28 cellular contexts compared by ENCODE assay signal in the genomic region with DNA sequence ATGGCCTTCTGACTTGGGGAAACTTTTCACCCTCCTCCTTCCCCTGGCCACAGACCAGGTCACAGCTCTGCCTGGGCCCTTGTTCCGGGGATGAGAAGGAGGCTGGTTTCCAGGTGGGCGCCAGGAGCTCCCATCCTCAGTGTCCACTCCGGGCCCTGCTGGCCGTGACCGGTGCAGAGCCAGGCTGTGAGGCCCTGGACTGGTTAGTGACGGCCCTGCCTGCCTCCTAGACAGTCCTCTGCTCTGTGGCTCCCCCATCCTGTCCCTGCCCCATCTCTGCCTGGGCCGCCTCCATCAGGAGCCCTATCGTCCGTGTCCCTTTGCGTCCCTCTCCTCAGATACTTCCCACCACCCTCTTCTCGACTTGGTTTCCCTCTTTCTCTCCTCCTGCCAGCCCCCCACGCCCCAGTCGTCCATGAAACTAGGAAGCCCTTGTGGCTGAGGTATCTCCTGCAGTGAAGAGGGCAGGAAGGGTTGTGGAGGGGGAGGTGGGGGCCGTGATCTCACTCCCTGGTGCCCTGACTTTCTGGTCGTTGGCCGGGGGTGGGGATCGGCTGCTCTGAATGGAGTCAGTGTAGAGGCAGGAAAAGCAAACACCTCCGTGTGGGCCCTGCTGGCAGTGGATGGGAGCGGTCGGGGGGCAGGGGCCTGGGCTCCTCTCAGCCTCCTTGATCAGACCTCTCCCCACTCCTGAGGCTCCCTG. TPM values are rescaled to one million over a fixed set of nuclear protein-coding genes. Genes with fewer than 3 reads are reported as not detected.
DNase-seq lines count a peak whose midpoint lies in the region; ATAC-seq and TF ChIP-seq lines count a peak whose summit lies in the region.
"Had no signal": no experiment of that assay in that cellular context is flagged by ENCODE, and none has a peak within 500 bp of the region (broad histone marks: within the 10 kb centered on the region; RNA-seq: fewer than 3 reads in every experiment).

No MANE protein-coding gene starts in this region.

- CTCF ChIA-PET in IMR-90 (lab: Yijun Ruan, JAX): no interaction called here
- CTCF ChIA-PET in CD8-positive, alpha-beta T cell (lab: Charles Lee): no interaction called here

- H3K79me1 ChIP-seq in IMR-90 (ENCODE audit: low read depth in 1 of 2, low read length in 2 of 2): no peaks in the 10 kb centered on the region

- H3K9ac ChIP-seq in IMR-90 (ENCODE audit: low read depth, low read length): no peak overlapping the region

- H3K27me3 ChIP-seq in IMR-90 (ENCODE audit: control insufficient read depth, insufficient read depth, low read length): peaks cover 2% of the 10 kb centered on the region; the same call in 1 of the 2 replicates
- no peaks in the 10 kb centered on the region for H3K27me3 ChIP-seq in CD8-positive, alpha-beta T cell (ENCODE audit: insufficient read depth, low read length)
- H3K27me3 ChIP-seq: BE2C had no signal

- in situ Hi-C loops in IMR-90 (cut with MboI; ENCODE audit: low sequenced_read_pairs): no loop called here

- no peak overlapping the region for H4K5ac ChIP-seq in IMR-90 (ENCODE audit: low read depth, low read length)

- H3K14ac ChIP-seq in IMR-90 (replicated peaks; ENCODE audit: low read depth, low read length): no peak overlapping the region

- TF ChIP-seq CTCF in IMR-90 (conservative IDR thresholded peaks at IDR 0.05; ENCODE audit: low read depth, low read length): no peak
- TF ChIP-seq CTCF in CD8-positive, alpha-beta T cell (IDR thresholded peaks at IDR 0.05): no peak

- H4K91ac ChIP-seq in IMR-90 (ENCODE audit: insufficient read depth, low read depth, low read length): no peak overlapping the region

- peaks cover 27% of the 10 kb centered on the region for H3K27me3 Mint-ChIP-seq in CD8-positive, alpha-beta T cell (ENCODE audit: low read depth)

- no peaks in the 10 kb centered on the region for H3K9me3 Mint-ChIP-seq in CD8-positive, alpha-beta T cell
- H3K9me3 Mint-ChIP-seq: activated naive CD4-positive, alpha-beta T cell treated with anti-CD3 and anti-CD28 coated beads for 36 hours; immature natural killer cell; naive thymus-derived CD8-positive, alpha-beta T cell had no signal

- H3K4me3 Mint-ChIP-seq in CD8-positive, alpha-beta T cell: no peak overlapping the region
- H3K4me3 Mint-ChIP-seq: activated naive CD4-positive, alpha-beta T cell treated with anti-CD3 and anti-CD28 coated beads for 36 hours; immature natural killer cell; naive thymus-derived CD8-positive, alpha-beta T cell; T-helper 17 cell had no signal

- H3K27ac ChIP-seq in IMR-90 (ENCODE audit: insufficient read depth, low read length): no peak overlapping the region
- H3K27ac ChIP-seq in substantia nigra (ENCODE audit: low read depth, low read length, poor library complexity, severe bottlenecking): peak overlapping the region; percentile 97
- H3K27ac ChIP-seq in CD8-positive, alpha-beta T cell (ENCODE audit: low read depth, low read length): no peak overlapping the region
- H3K27ac ChIP-seq: left ventricle myocardium inferior, RWPE1, SK-N-MC, stomach had no signal

- no peak for TF ChIP-seq POLR2A in IMR-90 (IDR thresholded peaks at IDR 0.05; ENCODE audit: low read depth, low read length)

- no peak overlapping the region for H2BK120ac ChIP-seq in IMR-90 (ENCODE audit: low read depth, low read length)

- no peaks in the 10 kb centered on the region for H4K20me1 ChIP-seq in IMR-90 (ENCODE audit: insufficient read depth, low read length)

- H3K18ac ChIP-seq in IMR-90 (ENCODE audit: low read depth, low read length): no peak overlapping the region

- H3K9me3 ChIP-seq in IMR-90 (ENCODE audit: control insufficient read depth, insufficient read depth, low read length): no peaks in the 10 kb centered on the region
- H3K9me3 ChIP-seq in CD8-positive, alpha-beta T cell (ENCODE audit: low read length): no peaks in the 10 kb centered on the region
- H3K9me3 ChIP-seq: BE2C, left ventricle myocardium inferior, stomach had no signal

- no peaks in the 10 kb centered on the region for H3K36me3 Mint-ChIP-seq in CD8-positive, alpha-beta T cell
- H3K36me3 Mint-ChIP-seq: immature natural killer cell; naive thymus-derived CD8-positive, alpha-beta T cell had no signal

- no peak overlapping the region for H2BK20ac ChIP-seq in IMR-90 (ENCODE audit: low read depth, low read length)

- H3K4me3 ChIP-seq in IMR-90 (ENCODE audit: insufficient read depth, low read depth, low read length): no peak overlapping the region
- H3K4me3 ChIP-seq in CD8-positive, alpha-beta T cell (ENCODE audit: low read depth, low read length): no peak overlapping the region
- H3K4me3 ChIP-seq: left ventricle myocardium inferior, SK-N-MC, stomach had no signal

- H3K9me1 ChIP-seq in IMR-90 (ENCODE audit: insufficient read depth, low read length): peaks cover 4% of the 10 kb centered on the region; the same call in 1 of the 2 replicates

- H2AK9ac ChIP-seq in IMR-90 (replicated peaks; ENCODE audit: low read depth, low read length, poor library complexity): peak overlapping the region; percentile 0

- no peak overlapping the region for H2AK5ac ChIP-seq in IMR-90 (ENCODE audit: low read depth, low read length)

- H3K36me3 ChIP-seq in IMR-90 (ENCODE audit: control insufficient read depth, insufficient read depth, low read length): no peaks in the 10 kb centered on the region
- no peaks in the 10 kb centered on the region for H3K36me3 ChIP-seq in CD8-positive, alpha-beta T cell (ENCODE audit: insufficient read depth, low read length)
- H3K36me3 ChIP-seq: BE2C, left ventricle myocardium inferior, stomach had no signal

- no peak overlapping the region for H3K56ac ChIP-seq in IMR-90 (ENCODE audit: extremely low read depth, insufficient read depth, low read length)

- H3K27ac Mint-ChIP-seq in CD8-positive, alpha-beta T cell: no peak overlapping the region
- H3K27ac Mint-ChIP-seq: activated naive CD4-positive, alpha-beta T cell treated with anti-CD3 and anti-CD28 coated beads for 36 hours; immature natural killer cell; T-helper 17 cell had no signal

- DNase-seq in IMR-90 (no peak), ecto neural progenitor cell (ENCODE audit: low spot score) (peak; percentile 65), medulla oblongata (ENCODE audit: extremely low spot score) (peak; percentile 67), substantia nigra (lab: John Stamatoyannopoulos, UW) (peak in 25 of 49 donors; percentile 24 to 74 (median 51)), Kasumi-1 (lab: John Stamatoyannopoulos, UW) (no peak), UCSD-AML1 (lab: John Stamatoyannopoulos, UW; ENCODE audit: unreplicated experiment) (no peak), T-helper 1 cell (no peak)
- DNase-seq in CD8-positive, alpha-beta T cell: no peak
- DNase-seq: activated CD4-positive, alpha-beta T cell treated with anti-CD3 and anti-CD28 coated beads for 4 hours; activated naive CD4-positive, alpha-beta T cell treated with anti-CD3 and anti-CD28 coated beads for 36 hours; activated T-cell treated with anti-CD3 and anti-CD28 coated beads, Interleukin-2, amount 50 U/mL, for 48 hours; BE2C; central memory CD4-positive, alpha-beta T cell; DMS53; GF-D8; immature natural killer cell; left ventricle myocardium inferior; midbrain; naive thymus-derived CD8-positive, alpha-beta T cell; NCI-H1048; NCI-H187 treated with DMSO at 0.1 percent for 48 hours; NCI-H2227 treated with DMSO at 0.1 percent for 48 hours; stimulated activated CD4-positive, alpha-beta T cell treated with anti-CD3 and anti-CD28 coated beads, Interleukin-15, amount 100 ng/mL, for 24 hours; stomach; T-helper 17 cell; trophoblast cell had no signal

- H3K4me1 Mint-ChIP-seq in CD8-positive, alpha-beta T cell (ENCODE audit: low read depth): no peaks in the 10 kb centered on the region
- H3K4me1 Mint-ChIP-seq: immature natural killer cell; naive thymus-derived CD8-positive, alpha-beta T cell had no signal

- dilution Hi-C loops in IMR-90 (cut with HindIII; ENCODE audit: low sequenced_read_pairs, unreplicated experiment): no loop called here

- no peak overlapping the region for H3K4ac ChIP-seq in IMR-90 (ENCODE audit: low read depth, low read length)

- intact Hi-C loops in IMR-90 (cut with micrococcal nuclease): no loop called here
- intact Hi-C loops in CD8-positive, alpha-beta T cell (cut with DNase I, micrococcal nuclease): no loop called here

- peaks cover 6% of the 10 kb centered on the region for H3K4me1 ChIP-seq in IMR-90 (ENCODE audit: control insufficient read depth, insufficient read depth, low read length)
- H3K4me1 ChIP-seq in CD8-positive, alpha-beta T cell (ENCODE audit: insufficient read depth, low read length): no peaks in the 10 kb centered on the region
- H3K4me1 ChIP-seq: BE2C had no signal

- no TSS peak for BruUV-seq in IMR-90 (replicated peaks; lab: Mats Ljungman, UMichigan)

- ATAC-seq in IMR-90 (ENCODE audit: low read depth): no peak
- ATAC-seq in CD8-positive, alpha-beta T cell: no peak
- ATAC-seq: naive thymus-derived CD8-positive, alpha-beta T cell; T-helper 17 cell had no signal

- TF ChIP-seq RAD21 in IMR-90 (IDR thresholded peaks at IDR 0.05; ENCODE audit: low read length): no peak

- H2BK5ac ChIP-seq in IMR-90 (ENCODE audit: low read depth, low read length, poor library complexity, severe bottlenecking): no peak overlapping the region

- 67% methylated on average over 7 of the region's 20 CpGs; no CpG with 5 or more reads in 1 of the 2 experiments for WGBS in IMR-90 (ENCODE audit: extremely low coverage in 2 of 2, insufficient read length in 1 of 2), 2 experiments

- H3K4me2 ChIP-seq in IMR-90 (ENCODE audit: low read depth, low read length): no peak overlapping the region

- POLR2A ChIA-PET in IMR-90 (lab: Charles Lee; ENCODE audit: unreplicated experiment): interaction anchor here (0.8 kb wide), 1 partner anchor 531 kb away, joined by 4 read pairs; no protein-coding TSS in a partner anchor
- POLR2A ChIA-PET in CD8-positive, alpha-beta T cell (lab: Charles Lee): no interaction called here

- peak overlapping the region in 1 of 2 experiments; percentile 21; a peak in 1 of 4 replicates for H4K8ac ChIP-seq in IMR-90 (ENCODE audit: low read depth in 2 of 2, low read length in 2 of 2)

- H2AFZ ChIP-seq in IMR-90 (replicated peaks; ENCODE audit: low read length, poor library complexity): peak overlapping the region; percentile 53

- H2BK15ac ChIP-seq in IMR-90 (ENCODE audit: low read depth, low read length): no peak overlapping the region

- no peak overlapping the region for H3K23ac ChIP-seq in IMR-90 (ENCODE audit: low read depth, low read length)

RNA-seq across cellular contexts. Expression of a gene that starts 15.4 kb away (rescaled TPM):
- total RNA-seq in IMR-90 (2012; rRNA removed): 15.1 and 16.1 TPM in 2 replicates
- 118 and 146 TPM in 2 replicates for polyA plus RNA-seq in IMR-90 (2012; rRNA removed)
- 284 and 310 TPM in 2 replicates for polyA plus RNA-seq in IMR-90 (2012; cell fraction: cytosol; rRNA removed)
- polyA plus RNA-seq in IMR-90 (2012; cell fraction: nucleus; rRNA removed; ENCODE audit: low replicate concordance): 98.6 and 199 TPM in 2 replicates
- total RNA-seq in CD8-positive, alpha-beta T cell: under 1 TPM; 0.22 to 0.73 TPM

RNA-seq across cellular contexts. Expression of a gene that starts 34.1 kb away (rescaled TPM):
- total RNA-seq in IMR-90 (2012; rRNA removed): 20.6 and 33.2 TPM in 2 replicates
- 66.9 and 75.6 TPM in 2 replicates for polyA plus RNA-seq in IMR-90 (2012; rRNA removed)
- 42.4 and 45.7 TPM in 2 replicates for polyA plus RNA-seq in IMR-90 (2012; cell fraction: cytosol; rRNA removed)
- 41.8 and 56.7 TPM in 2 replicates for polyA plus RNA-seq in IMR-90 (2012; cell fraction: nucleus; rRNA removed; ENCODE audit: low replicate concordance)
- 10 to 100 TPM; 30.4 to 31.5 TPM for total RNA-seq in CD8-positive, alpha-beta T cell

RNA-seq across cellular contexts. Expression of a gene that starts 50.6 kb away (rescaled TPM):
- total RNA-seq in IMR-90 (2012; rRNA removed): 46.4 and 59.2 TPM in 2 replicates
- 34.9 and 40.2 TPM in 2 replicates for polyA plus RNA-seq in IMR-90 (2012; rRNA removed)
- polyA plus RNA-seq in IMR-90 (2012; cell fraction: cytosol; rRNA removed): 10.1 and 11.6 TPM in 2 replicates
- polyA plus RNA-seq in IMR-90 (2012; cell fraction: nucleus; rRNA removed; ENCODE audit: low replicate concordance): 113 and 193 TPM in 2 replicates
- 10 to 100 TPM; 15.0 to 17.2 TPM for total RNA-seq in CD8-positive, alpha-beta T cell

Comparison
In these comparisons a context has a peak if more than half of its experiments do, and no peak if none do; other contexts are left out.
1. DNase-seq: peak in ecto neural progenitor cell (single experiment), medulla oblongata (single experiment) and substantia nigra (25 of 49); none in IMR-90 (single experiment), Kasumi-1 (0 of 2), CD8-positive, alpha-beta T cell (0 of 7), UCSD-AML1 (single experiment) and T-helper 1 cell (0 of 5).